Comparison of ENCODE assay signal across 8 cellular contexts in genomic region chr2:134245340-134245984, GRCh38. TPM values are rescaled to one million over a fixed set of nuclear protein-coding genes. Genes with fewer than 3 reads are reported as not detected.
DNase-seq lines count a peak whose midpoint lies in the region; ATAC-seq, FAIRE-seq and TF ChIP-seq lines count a peak whose summit lies in the region.

No MANE protein-coding gene starts in this region.

- ATAC-seq in naive thymus-derived CD4-positive, alpha-beta T cell, result peak; percentile 85
- ATAC-seq in stimulated activated memory B cell treated with anti-CD40 and anti-IgM and Interleukin-4, amounts not matched to agents 10 μg/mL and 1 μg/mL and 100 μg/mL, for 72 hours, result no peak
- ATAC-seq in GM18861 (IDR thresholded peaks at IDR 0.05; ENCODE audit: unreplicated experiment), result no peak

- H3K4me3 Mint-ChIP-seq in CD4-positive, alpha-beta memory T cell, result peak overlapping the region in 7 of 8 donors; percentile 37 to 73 (median 65)
- H3K4me3 Mint-ChIP-seq in naive thymus-derived CD4-positive, alpha-beta T cell, result peak overlapping the region; percentile 3 to 68 (median 48)
- no peak overlapping the region for H3K4me3 Mint-ChIP-seq in stimulated activated memory B cell treated with anti-CD40 and anti-IgM and Interleukin-4, amounts not matched to agents 10 μg/mL and 1 μg/mL and 100 μg/mL, for 72 hours

- FAIRE-seq in HTR-8/SVneo (lab: Jason Lieb, UNC), result no peak

- H3K9me3 Mint-ChIP-seq in CD4-positive, alpha-beta memory T cell, result no peaks in the 10 kb centered on the region
- H3K9me3 Mint-ChIP-seq in naive thymus-derived CD4-positive, alpha-beta T cell, result no peaks in the 10 kb centered on the region
- no peaks in the 10 kb centered on the region for H3K9me3 Mint-ChIP-seq in stimulated activated memory B cell treated with anti-CD40 and anti-IgM and Interleukin-4, amounts not matched to agents 10 μg/mL and 1 μg/mL and 100 μg/mL, for 72 hours

- no peaks in the 10 kb centered on the region for H3K9me3 ChIP-seq in CD4-positive, alpha-beta memory T cell (ENCODE audit: control insufficient read depth in 1 of 2, low read length in 2 of 2)
- H3K9me3 ChIP-seq in NT2/D1 (ENCODE audit: insufficient read depth, low read length), result no peaks in the 10 kb centered on the region
- H3K9me3 ChIP-seq in naive thymus-derived CD4-positive, alpha-beta T cell (ENCODE audit: control insufficient read depth in 2 of 3, low read length in 3 of 3), result no peaks in the 10 kb centered on the region

- POLR2A ChIA-PET in CD4-positive, alpha-beta memory T cell (lab: Charles Lee; ENCODE audit: partially characterized antibody), result interaction anchor here (0.7 to 5.2 kb wide), 14 partner anchors 11 to 167 kb away, joined by 3 to 60 read pairs (median 4); no protein-coding TSS in a partner anchor
- POLR2A ChIA-PET in naive thymus-derived CD4-positive, alpha-beta T cell (lab: Charles Lee), result interaction anchor here (0.7 to 1.4 kb wide), 6 partner anchors 10 to 127 kb away, joined by 3 to 6 read pairs (median 4); no protein-coding TSS in a partner anchor

- H3K27ac Mint-ChIP-seq in CD4-positive, alpha-beta memory T cell, result peak overlapping the region; percentile 13 to 88 (median 81)
- peak overlapping the region in 8 of 9 donors; percentile 4 to 82 (median 73) for H3K27ac Mint-ChIP-seq in naive thymus-derived CD4-positive, alpha-beta T cell
- H3K27ac Mint-ChIP-seq in stimulated activated memory B cell treated with anti-CD40 and anti-IgM and Interleukin-4, amounts not matched to agents 10 μg/mL and 1 μg/mL and 100 μg/mL, for 72 hours, result peak overlapping the region; percentile 73

- H3K4me1 Mint-ChIP-seq in CD4-positive, alpha-beta memory T cell, result peaks cover 70 to 97% (median 87%) of the 10 kb centered on the region in 4 donors
- peaks cover 52 to 91% (median 74%) of the 10 kb centered on the region in 7 donors for H3K4me1 Mint-ChIP-seq in naive thymus-derived CD4-positive, alpha-beta T cell
- H3K4me1 Mint-ChIP-seq in stimulated activated memory B cell treated with anti-CD40 and anti-IgM and Interleukin-4, amounts not matched to agents 10 μg/mL and 1 μg/mL and 100 μg/mL, for 72 hours, result peaks cover 83% of the 10 kb centered on the region

- DNase-seq in CD4-positive, alpha-beta memory T cell, result peak; percentile 66 to 79 (median 69)
- DNase-seq in HTR-8/SVneo (ENCODE audit: insufficient read length, low spot score), result peak; percentile 46
- DNase-seq in NT2/D1 (ENCODE audit: low read depth, low spot score), result peak; percentile 46
- peak; percentile 87 for DNase-seq in activated CD8-positive, alpha-beta memory T cell treated with anti-CD3 and anti-CD28 coated beads, Interleukin-2, amount 50 U/mL, for 48 hours
- no peak for DNase-seq in epithelial cell of proximal tubule (ENCODE audit: low read depth)
- DNase-seq in naive thymus-derived CD4-positive, alpha-beta T cell, result peak; percentile 47 to 71 (median 64)

- H3K27me3 Mint-ChIP-seq in CD4-positive, alpha-beta memory T cell, result no peaks in the 10 kb centered on the region
- no peaks in the 10 kb centered on the region for H3K27me3 Mint-ChIP-seq in naive thymus-derived CD4-positive, alpha-beta T cell
- no peaks in the 10 kb centered on the region for H3K27me3 Mint-ChIP-seq in stimulated activated memory B cell treated with anti-CD40 and anti-IgM and Interleukin-4, amounts not matched to agents 10 μg/mL and 1 μg/mL and 100 μg/mL, for 72 hours

- H3K27me3 ChIP-seq in CD4-positive, alpha-beta memory T cell (ENCODE audit: insufficient read depth, low read length), result no peaks in the 10 kb centered on the region
- no peaks in the 10 kb centered on the region for H3K27me3 ChIP-seq in NT2/D1 (ENCODE audit: insufficient read depth, insufficient read length)
- no peaks in the 10 kb centered on the region for H3K27me3 ChIP-seq in naive thymus-derived CD4-positive, alpha-beta T cell (ENCODE audit: control insufficient read depth in 2 of 2, insufficient read depth in 2 of 2, low read length in 2 of 2)

- no peak overlapping the region for H3K4me3 ChIP-seq in CD4-positive, alpha-beta memory T cell (ENCODE audit: low read length in 2 of 2)
- H3K4me3 ChIP-seq in NT2/D1 (ENCODE audit: insufficient read length, low read depth) (no peak overlapping the region), epithelial cell of proximal tubule (ENCODE audit: low read depth, low read length) (no peak overlapping the region)
- no peak overlapping the region for H3K4me3 ChIP-seq in naive thymus-derived CD4-positive, alpha-beta T cell (ENCODE audit: low read length)

- no peaks in the 10 kb centered on the region for H3K36me3 ChIP-seq in CD4-positive, alpha-beta memory T cell (ENCODE audit: insufficient read depth, low read length)
- peaks cover 3% of the 10 kb centered on the region for H3K36me3 ChIP-seq in NT2/D1 (ENCODE audit: insufficient read depth, insufficient read length, low read length)
- H3K36me3 ChIP-seq in naive thymus-derived CD4-positive, alpha-beta T cell (ENCODE audit: control insufficient read depth in 2 of 3, insufficient read depth in 3 of 3, low read length in 3 of 3), result no peaks in the 10 kb centered on the region

- intact Hi-C loops in CD4-positive, alpha-beta memory T cell (cut with micrococcal nuclease), result loop anchor here (1.0 to 10.0 kb wide), 7 partner anchors 13 to 669 kb away; partner anchors contain the start of gene CCNT2
- intact Hi-C loops in naive thymus-derived CD4-positive, alpha-beta T cell (cut with micrococcal nuclease), result loop anchor here (1.0 to 5.0 kb wide), 7 partner anchors 12 to 167 kb away; no protein-coding TSS in a partner anchor

- no peak overlapping the region for H3K9ac ChIP-seq in NT2/D1 (ENCODE audit: insufficient read length, low read depth)

- peaks cover 0 to 5% of the 10 kb centered on the region in 2 donors for H3K36me3 Mint-ChIP-seq in CD4-positive, alpha-beta memory T cell
- peaks cover 0 to 10% (median 1%) of the 10 kb centered on the region in 5 donors for H3K36me3 Mint-ChIP-seq in naive thymus-derived CD4-positive, alpha-beta T cell
- H3K36me3 Mint-ChIP-seq in stimulated activated memory B cell treated with anti-CD40 and anti-IgM and Interleukin-4, amounts not matched to agents 10 μg/mL and 1 μg/mL and 100 μg/mL, for 72 hours, result no peaks in the 10 kb centered on the region

- TF ChIP-seq CTCF in epithelial cell of proximal tubule (conservative IDR thresholded peaks at IDR 0.05; ENCODE audit: low read depth, low read length), result peak; percentile 90

- CTCF ChIA-PET in CD4-positive, alpha-beta memory T cell (lab: Charles Lee; ENCODE audit: partially characterized antibody), result interaction anchor here (0.7 to 9.8 kb wide), 52 partner anchors 8 to 359 kb away, joined by 3 to 233 read pairs (median 6); partner anchors contain the start of gene MGAT5
- CTCF ChIA-PET in naive thymus-derived CD4-positive, alpha-beta T cell (lab: Charles Lee), result interaction anchor here (0.6 to 4.9 kb wide), 21 partner anchors 9 to 167 kb away, joined by 3 to 75 read pairs (median 5); partner anchors contain the start of gene MGAT5

- peaks cover 99% of the 10 kb centered on the region for H3K4me1 ChIP-seq in CD4-positive, alpha-beta memory T cell (ENCODE audit: insufficient read depth, low read length)
- no peaks in the 10 kb centered on the region for H3K4me1 ChIP-seq in NT2/D1 (ENCODE audit: insufficient read depth, insufficient read length)
- peaks cover 50 to 54% of the 10 kb centered on the region in 2 donors for H3K4me1 ChIP-seq in naive thymus-derived CD4-positive, alpha-beta T cell (ENCODE audit: control insufficient read depth in 2 of 2, insufficient read depth in 2 of 2, low read length in 2 of 2)

- H3K27ac ChIP-seq in CD4-positive, alpha-beta memory T cell (ENCODE audit: low read depth, low read length), result no peak overlapping the region
- H3K27ac ChIP-seq in naive thymus-derived CD4-positive, alpha-beta T cell (ENCODE audit: low read depth, low read length), result no peak overlapping the region

RNA-seq across cellular contexts. Expression of gene MGAT5, which starts 8.4 kb away (rescaled TPM):
- 10 to 100 TPM; 78.1 to 81.3 TPM for total RNA-seq in CD4-positive, alpha-beta memory T cell
- polyA plus RNA-seq in CD4-positive, alpha-beta memory T cell, result 10 to 100 TPM in 1 of 2 donors, 1 to 10 TPM in 1; 4.4 to 17.9 TPM
- total RNA-seq in epithelial cell of proximal tubule, result 24.0 and 34.0 TPM in 2 replicates
- 10 to 100 TPM; 35.5 to 48.0 (median 40.3) TPM for total RNA-seq in naive thymus-derived CD4-positive, alpha-beta T cell
- polyA plus RNA-seq in naive thymus-derived CD4-positive, alpha-beta T cell, result 1 to 10 TPM; 5.3 to 8.5 TPM
